Comparison of ENCODE assay signal across 10 cellular contexts in genomic region chr4:121199742-121200561, GRCh38. TPM values are rescaled to one million over a fixed set of nuclear protein-coding genes. Genes with fewer than 3 reads are reported as not detected.
DNase-seq lines count a peak whose midpoint lies in the region; ATAC-seq and TF ChIP-seq lines count a peak whose summit lies in the region.
"Had no signal": no experiment of that assay in that cellular context is flagged by ENCODE, and none has a peak within 500 bp of the region (broad histone marks: within the 10 kb centered on the region; RNA-seq: fewer than 3 reads in every experiment).

No MANE protein-coding gene starts in this region.

- H3K9me3 ChIP-seq in mucosa of descending colon (no peaks in the 10 kb centered on the region), SJCRH30 (replicated peaks) (no peaks in the 10 kb centered on the region)

- intact Hi-C loops in mucosa of descending colon (cut with DNase I, micrococcal nuclease) = loop anchor here in 1 of 2 donors (5.0 kb wide), 1 partner anchor 52 kb away; no protein-coding TSS in a partner anchor

- H3K27me3 ChIP-seq in SJCRH30 = no peaks in the 10 kb centered on the region

- peak; percentile 41 for DNase-seq in NOMO-1 treated with DMSO at 0.1 percent for 48 hours (lab: John Stamatoyannopoulos, UW; ENCODE audit: unreplicated experiment)
- DNase-seq in NOMO-1 treated with dmso at 0.1 percent for 144 hours (lab: John Stamatoyannopoulos, UW; ENCODE audit: unreplicated experiment) = no peak
- DNase-seq in mucosa of descending colon = no peak
- no peak for DNase-seq in Kasumi-1 (lab: John Stamatoyannopoulos, UW)
- no peak for DNase-seq in SJCRH30
- no peak for DNase-seq in SW 1271 (lab: John Stamatoyannopoulos, UW)
- DNase-seq: 8988T had no signal

- H3K4me3 ChIP-seq in mucosa of descending colon (no peak overlapping the region), SJCRH30 (no peak overlapping the region)

- H3K4me1 ChIP-seq in mucosa of descending colon (ENCODE audit: low read depth) = no peaks in the 10 kb centered on the region
- no peaks in the 10 kb centered on the region for H3K4me1 ChIP-seq in SJCRH30

- H3K27ac ChIP-seq in SJCRH30 = no peak overlapping the region

- peak; percentile 77 for ATAC-seq in GM21528 (IDR thresholded peaks at IDR 0.05; ENCODE audit: low FRiP score, unreplicated experiment)
- peak; percentile 71 for ATAC-seq in HG03520 (IDR thresholded peaks at IDR 0.05; ENCODE audit: unreplicated experiment)
- ATAC-seq in mucosa of descending colon = peak; percentile 69

- no peak for TF ChIP-seq CTCF in mucosa of descending colon (IDR thresholded peaks at IDR 0.05)

- H3K36me3 ChIP-seq in mucosa of descending colon (ENCODE audit: low read depth) (no peaks in the 10 kb centered on the region), SJCRH30 (no peaks in the 10 kb centered on the region)

RNA-seq across cellular contexts. Expression of gene TNIP3, which starts 35.8 kb away (rescaled TPM):
- total RNA-seq in mucosa of descending colon = 1 to 10 TPM in 2 of 3 donors, under 1 TPM in 1; 0.38 to 2.0 (median 1.1) TPM
- 0.16 TPM in 1 of 2 replicates, not detected in the other for total RNA-seq in SJCRH30 (2014; rRNA removed; shearing (Covaris generic))
- total RNA-seq: myocyte had no signal
